In genomic region chr1:29514361-29515187, GRCh38 we compare ENCODE assay signal across 14 cellular contexts.
"Had no signal": no experiment of that assay in that cellular context is flagged by ENCODE, and none has a peak within 500 bp of the region (broad histone marks: within the 10 kb centered on the region; RNA-seq: fewer than 3 reads in every experiment).

No MANE protein-coding gene starts in this region.

- H3K9me3 ChIP-seq: ovary, thyroid gland had no signal

- H3K27ac Mint-ChIP-seq: activated CD4-positive, alpha-beta memory T cell treated with anti-CD3 and anti-CD28 coated beads, Interleukin-2, amount 10 ng/mL, durations not matched to agents 7 days and 5 days; activated naive CD4-positive, alpha-beta T cell treated with anti-CD3 and anti-CD28 coated beads for 36 hours; activated T-helper 17 cell treated with anti-CD3 and anti-CD28 coated beads, Interleukin-2, amount 50 U/mL, for 72 hours; dendritic cell treated with granulocyte-macrophage colony-stimulating factor and Interleukin-4, amounts not matched to agents 40 ng/mL and 50 ng/mL, for 4 days; immature natural killer cell; nephron progenitor cell had no signal

- H3K27me3 ChIP-seq: ovary, thyroid gland had no signal

- H3K36me3 ChIP-seq: ovary, thyroid gland had no signal

- H3K4me1 ChIP-seq: thyroid gland had no signal

- H3K27ac ChIP-seq: ovary, thyroid gland had no signal

- DNase-seq: activated naive CD4-positive, alpha-beta T cell treated with anti-CD3 and anti-CD28 coated beads for 36 hours; caudate nucleus; immature natural killer cell; left cardiac atrium; nephron progenitor cell; ovary; stimulated activated CD4-positive, alpha-beta T cell treated with anti-CD3 and anti-CD28 coated beads, Interleukin-4, amount 100 ng/mL, for 4 hours; stimulated activated naive CD8-positive, alpha-beta T cell treated with anti-CD3 and anti-CD28 coated beads, Interleukin-15, amount 100 ng/mL, for 72 hours; SW 1271; T-helper 9 cell; thyroid gland had no signal

- ATAC-seq: activated T-helper 17 cell treated with anti-CD3 and anti-CD28 coated beads, Interleukin-2, amount 50 U/mL, for 72 hours; left cardiac atrium; stimulated activated naive CD8-positive, alpha-beta T cell treated with anti-CD3 and anti-CD28 coated beads, Interleukin-15, amount 100 ng/mL, for 72 hours had no signal

- H3K4me1 Mint-ChIP-seq: activated CD4-positive, alpha-beta memory T cell treated with anti-CD3 and anti-CD28 coated beads, Interleukin-2, amount 10 ng/mL, durations not matched to agents 7 days and 5 days; activated T-helper 17 cell treated with anti-CD3 and anti-CD28 coated beads, Interleukin-2, amount 50 U/mL, for 72 hours; immature natural killer cell; stimulated activated naive CD8-positive, alpha-beta T cell treated with anti-CD3 and anti-CD28 coated beads, Interleukin-15, amount 100 ng/mL, for 72 hours had no signal

- H3K4me3 Mint-ChIP-seq: activated CD4-positive, alpha-beta memory T cell treated with anti-CD3 and anti-CD28 coated beads, Interleukin-2, amount 10 ng/mL, durations not matched to agents 7 days and 5 days; activated naive CD4-positive, alpha-beta T cell treated with anti-CD3 and anti-CD28 coated beads for 36 hours; activated T-helper 17 cell treated with anti-CD3 and anti-CD28 coated beads, Interleukin-2, amount 50 U/mL, for 72 hours; dendritic cell treated with granulocyte-macrophage colony-stimulating factor and Interleukin-4, amounts not matched to agents 40 ng/mL and 50 ng/mL, for 4 days; immature natural killer cell; nephron progenitor cell; stimulated activated naive CD8-positive, alpha-beta T cell treated with anti-CD3 and anti-CD28 coated beads, Interleukin-15, amount 100 ng/mL, for 72 hours had no signal

- H3K9me3 Mint-ChIP-seq: activated CD4-positive, alpha-beta memory T cell treated with anti-CD3 and anti-CD28 coated beads, Interleukin-2, amount 10 ng/mL, durations not matched to agents 7 days and 5 days; activated T-helper 17 cell treated with anti-CD3 and anti-CD28 coated beads, Interleukin-2, amount 50 U/mL, for 72 hours; immature natural killer cell; stimulated activated naive CD8-positive, alpha-beta T cell treated with anti-CD3 and anti-CD28 coated beads, Interleukin-15, amount 100 ng/mL, for 72 hours had no signal

- H3K36me3 Mint-ChIP-seq: immature natural killer cell had no signal

- H3K4me3 ChIP-seq: ovary, thyroid gland had no signal
